Comparison of ENCODE assay signal across 14 cellular contexts in genomic region chr2:66667288-66667780, GRCh38.
"Had no signal": no experiment of that assay in that cellular context is flagged by ENCODE, and none has a peak within 500 bp of the region (broad histone marks: within the 10 kb centered on the region; RNA-seq: fewer than 3 reads in every experiment).

No MANE protein-coding gene starts in this region.

- H3K4me1 ChIP-seq: right atrium auricular region had no signal

- H3K9me3 ChIP-seq: ovary, right atrium auricular region had no signal

- H3K27me3 Mint-ChIP-seq: dendritic cell treated with granulocyte-macrophage colony-stimulating factor and Interleukin-4, amounts not matched to agents 40 ng/mL and 50 ng/mL, for 4 days; type B pancreatic cell had no signal

- H3K9me3 Mint-ChIP-seq: dendritic cell treated with granulocyte-macrophage colony-stimulating factor and Interleukin-4, amounts not matched to agents 40 ng/mL and 50 ng/mL, for 4 days had no signal

- H3K27me3 ChIP-seq: foreskin keratinocyte, ovary, right atrium auricular region had no signal

- ATAC-seq: foreskin keratinocyte; left colon; left ventricle myocardium superior; naive thymus-derived CD4-positive, alpha-beta T cell had no signal

- H3K36me3 ChIP-seq: ovary, right atrium auricular region had no signal

- DNase-seq: erythroblast; left colon; left ventricle myocardium superior; mesendoderm; naive thymus-derived CD4-positive, alpha-beta T cell; ovary; small intestine; stimulated activated CD4-positive, alpha-beta T cell treated with anti-CD3 and anti-CD28 coated beads, Interleukin-12 subunit alpha, Interleukin-12 subunit beta, amount 100 ng/mL, for 4 hours; stimulated activated naive CD4-positive, alpha-beta T cell had no signal

- H3K4me1 Mint-ChIP-seq: naive thymus-derived CD4-positive, alpha-beta T cell had no signal

- H3K27ac Mint-ChIP-seq: dendritic cell treated with granulocyte-macrophage colony-stimulating factor and Interleukin-4, amounts not matched to agents 40 ng/mL and 50 ng/mL, for 4 days; naive thymus-derived CD4-positive, alpha-beta T cell; type B pancreatic cell had no signal

- H3K27ac ChIP-seq: foreskin keratinocyte, ovary, right atrium auricular region had no signal

- H3K4me3 ChIP-seq: lung, ovary, right atrium auricular region had no signal

- H3K4me3 Mint-ChIP-seq: dendritic cell treated with granulocyte-macrophage colony-stimulating factor and Interleukin-4, amounts not matched to agents 40 ng/mL and 50 ng/mL, for 4 days; naive thymus-derived CD4-positive, alpha-beta T cell; type B pancreatic cell had no signal

- H3K36me3 Mint-ChIP-seq: naive thymus-derived CD4-positive, alpha-beta T cell; type B pancreatic cell had no signal
